ENCODE assay signal across 8 cellular contexts in genomic region chr11:64803163-64803845, GRCh38. TPM values are rescaled to one million over a fixed set of nuclear protein-coding genes. Genes with fewer than 3 reads are reported as not detected.
DNase-seq lines count a peak whose midpoint lies in the region; ATAC-seq and TF ChIP-seq lines count a peak whose summit lies in the region.

Gene MAP4K2, minus strand, starts transcription at chr11:64803214. Its CDS starts 65 bp downstream, at chr11:64803149.

- no peaks in the 10 kb centered on the region for H3K9me3 ChIP-seq in liver (ENCODE audit: control insufficient read depth in 4 of 4, low read length in 3 of 4)

- peak; percentile 4 for TF ChIP-seq CTCF in liver (IDR thresholded peaks at IDR 0.05; ENCODE audit: low read depth, low read length, missing input control)

- H3K27me3 ChIP-seq in liver (ENCODE audit: control insufficient read depth in 4 of 4, insufficient read depth in 4 of 4, low read length in 3 of 4), result no peaks in the 10 kb centered on the region

- H3K27ac ChIP-seq in liver (ENCODE audit: low read depth in 1 of 2, low read length in 2 of 2), result peak within 1 kb of the TSS; percentile 60 to 82

- TF ChIP-seq RAD21 in liver (IDR thresholded peaks at IDR 0.05), result no peak

- peak; percentile 49 for ATAC-seq in GM18517 (IDR thresholded peaks at IDR 0.05; ENCODE audit: unreplicated experiment)
- peak; percentile 66 for ATAC-seq in HG03354 (IDR thresholded peaks at IDR 0.05; ENCODE audit: poor library complexity, severe bottlenecking, unreplicated experiment)

- peak within 1 kb of the TSS in 1 of 2 donors; percentile 58 for H3K9ac ChIP-seq in liver (ENCODE audit: low read depth in 1 of 2, low read length in 2 of 2)

- H3K36me3 ChIP-seq in liver (ENCODE audit: control insufficient read depth in 4 of 4, insufficient read depth in 3 of 4, low read depth in 1 of 4, low read length in 3 of 4), result peaks cover 6 to 25% (median 7%) of the 10 kb centered on the region in 4 donors

- WGBS in liver, result under 1% methylated on average over 57 of the region's 57 CpGs

- H3K4me1 ChIP-seq in liver (ENCODE audit: control insufficient read depth in 4 of 4, insufficient read depth in 4 of 4, low read length in 3 of 4), result peaks cover 3 to 18% (median 10%) of the 10 kb centered on the region in 4 donors

- peak within 1 kb of the TSS; percentile 42 to 67 (median 65) for H3K4me3 ChIP-seq in liver (ENCODE audit: low read depth in 1 of 3, low read length in 3 of 3)

- peak; percentile 73 for DNase-seq in A172 (ENCODE audit: low spot score)
- peak; percentile 72 to 96 for DNase-seq in NCI-H526 (lab: John Stamatoyannopoulos, UW)
- DNase-seq in activated CD4-positive, alpha-beta T cell treated with anti-CD3 and anti-CD28 coated beads, Interleukin-2, amount 50 U/mL, for 4 hours, result peak; percentile 75 to 79
- DNase-seq in dermis microvascular lymphatic vessel endothelial cell (ENCODE audit: low read depth in 2 of 2), result peak in 1 of 2 donors; percentile 77
- peak; percentile 79 to 87 for DNase-seq in stimulated activated CD4-positive, alpha-beta T cell treated with anti-CD3 and anti-CD28 coated beads, Interleukin-2, amount 100 ng/mL, for 48 hours

TF ChIP-seq in liver, 16 proteins besides CTCF, POLR2A, EP300 and RAD21:
- no peak for TF ChIP-seq EGR1 (IDR thresholded peaks at IDR 0.05; ENCODE audit: low read depth in 2 of 2)
- no peak for TF ChIP-seq HNF4A (conservative IDR thresholded peaks at IDR 0.05)
- TF ChIP-seq GABPA (IDR thresholded peaks at IDR 0.05 in 1 of 2, conservative IDR thresholded peaks at IDR 0.05 in 1 of 2), result peak in 1 of 2 donors; percentile 25
- TF ChIP-seq YY1 (IDR thresholded peaks at IDR 0.05), result peak; percentile 25
- TF ChIP-seq ZBTB33 (IDR thresholded peaks at IDR 0.05), result no peak
- peak; percentile 35 for TF ChIP-seq SP1 (IDR thresholded peaks at IDR 0.05)
- no peak for TF ChIP-seq TAF1 (conservative IDR thresholded peaks at IDR 0.05)
- TF ChIP-seq NR2F2 (IDR thresholded peaks at IDR 0.05), result peak; percentile 29

RNA-seq across cellular contexts. Expression of gene MAP4K2, which starts in this region (rescaled TPM):
- 30.8 and 40.5 TPM in 2 replicates for total RNA-seq in A172 (2014; rRNA removed; shearing (Covaris generic))
- total RNA-seq in dermis microvascular lymphatic vessel endothelial cell (34.4 and 50.7 TPM in 2 replicates), liver (1 to 10 TPM; 4.6 to 6.9 TPM)
- polyA plus RNA-seq in liver, result 1 to 10 TPM; 2.1 to 2.3 TPM
